26 cellular contexts compared by ENCODE assay signal in the genomic region with DNA sequence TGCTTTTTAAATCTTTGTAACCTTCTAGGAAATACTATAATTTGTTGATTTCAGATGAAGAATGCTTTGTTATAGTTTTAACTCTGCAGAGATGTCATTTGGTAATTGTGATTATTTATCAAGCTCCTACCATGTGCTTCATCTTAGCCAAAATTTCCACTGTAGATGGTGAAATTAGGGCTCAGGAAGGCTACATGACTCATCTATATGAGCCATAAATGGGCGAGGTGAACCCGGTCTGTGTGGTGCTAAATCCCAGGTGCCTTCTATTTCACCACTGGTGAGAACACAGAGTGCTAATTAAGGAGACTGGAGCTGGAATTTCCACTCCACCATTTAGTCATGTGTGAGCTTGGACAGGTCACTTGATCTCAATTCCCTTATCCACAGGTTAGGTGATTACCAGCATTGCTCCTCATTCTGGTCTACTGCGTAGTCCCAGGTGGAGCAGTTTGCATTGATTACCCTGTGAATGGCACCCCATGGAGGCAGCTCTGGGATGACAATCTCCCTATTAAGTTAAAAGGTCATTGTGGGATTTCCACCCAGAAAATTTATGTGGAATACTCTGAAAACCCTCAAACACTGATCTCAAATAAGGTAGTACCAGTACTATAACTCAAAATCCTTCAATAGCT. TPM values are rescaled to one million over a fixed set of nuclear protein-coding genes. Genes with fewer than 3 reads are reported as not detected.
"Had no signal": no experiment of that assay in that cellular context is flagged by ENCODE, and none has a peak within 500 bp of the region (broad histone marks: within the 10 kb centered on the region; RNA-seq: fewer than 3 reads in every experiment).

No MANE protein-coding gene starts in this region.

- ATAC-seq: activated T-cell treated with anti-CD3 and anti-CD28 coated beads, Interleukin-2, amount 50 U/mL, for 72 hours; naive thymus-derived CD4-positive, alpha-beta T cell; right cardiac atrium had no signal

- H3K4me3 Mint-ChIP-seq: activated T-cell treated with anti-CD3 and anti-CD28 coated beads, Interleukin-2, amount 50 U/mL, for 72 hours; dendritic cell treated with granulocyte-macrophage colony-stimulating factor and Interleukin-4, amounts not matched to agents 40 ng/mL and 50 ng/mL, for 4 days; immature natural killer cell; naive thymus-derived CD4-positive, alpha-beta T cell; type B pancreatic cell had no signal

- H3K36me3 Mint-ChIP-seq: immature natural killer cell, type B pancreatic cell had no signal

- H3K27me3 ChIP-seq: ascending aorta, stomach had no signal

- H3K9me3 Mint-ChIP-seq: activated T-cell treated with anti-CD3 and anti-CD28 coated beads, Interleukin-2, amount 50 U/mL, for 72 hours; dendritic cell treated with granulocyte-macrophage colony-stimulating factor and Interleukin-4, amounts not matched to agents 40 ng/mL and 50 ng/mL, for 4 days; type B pancreatic cell had no signal

- H3K27ac ChIP-seq: ascending aorta, prostate gland, skin epidermis, stomach had no signal

- H3K27ac Mint-ChIP-seq: activated T-cell treated with anti-CD3 and anti-CD28 coated beads, Interleukin-2, amount 50 U/mL, for 72 hours; dendritic cell treated with granulocyte-macrophage colony-stimulating factor and Interleukin-4, amounts not matched to agents 40 ng/mL and 50 ng/mL, for 4 days; naive thymus-derived CD4-positive, alpha-beta T cell; type B pancreatic cell had no signal

- H3K4me1 ChIP-seq: ascending aorta, prostate gland, stomach had no signal

- H3K4me3 ChIP-seq: ascending aorta, prostate gland, skin epidermis, stomach had no signal

- DNase-seq: activated CD4-positive, alpha-beta T cell treated with anti-CD3 and anti-CD28 coated beads, Interleukin-2, amount 50 U/mL, for 1 hour; activated CD8-positive, alpha-beta memory T cell treated with anti-CD3 and anti-CD28 coated beads, Interleukin-2, amount 50 U/mL, for 48 hours; activated effector memory CD4-positive, alpha-beta T cell treated with anti-CD3 and anti-CD28 coated beads, Interleukin-2, amount 50 U/mL, for 16 hours; activated naive CD4-positive, alpha-beta T cell treated with anti-CD3 and anti-CD28 coated beads, Interleukin-2, amount 50 U/mL, for 16 hours; activated T-cell treated with anti-CD3 and anti-CD28 coated beads, Interleukin-2, amount 50 U/mL, for 72 hours; effector CD8-positive, alpha-beta T cell; foreskin melanocyte; head of caudate nucleus; immature natural killer cell; mesenchymal stem cell; naive thymus-derived CD4-positive, alpha-beta T cell; right cardiac atrium; stimulated activated CD4-positive, alpha-beta T cell treated with anti-CD3 and anti-CD28 coated beads, Interleukin-15, amount 100 ng/mL, for 24 hours; stimulated activated CD4-positive, alpha-beta T cell treated with anti-CD3 and anti-CD28 coated beads, Interleukin-2, amount 100 ng/mL, for 48 hours; stomach; T1000 had no signal

- H3K9me3 ChIP-seq: ascending aorta, prostate gland, stomach had no signal

- H3K36me3 ChIP-seq: ascending aorta, prostate gland, stomach had no signal

RNA-seq across cellular contexts. Expression of a gene that starts 2.8 kb away (rescaled TPM):
- total RNA-seq: activated T-cell treated with anti-CD3 and anti-CD28 coated beads, Interleukin-2, amount 50 U/mL, for 72 hours; ascending aorta; cerebellum; endothelial cell of umbilical vein; mucosa of gallbladder; osteocyte; prostate gland; right cardiac atrium; temporal lobe had no signal
- polyA plus RNA-seq: endothelial cell of umbilical vein; naive thymus-derived CD4-positive, alpha-beta T cell; right cardiac atrium had no signal

RNA-seq across cellular contexts. Expression of a gene that starts 31.3 kb away (rescaled TPM):
- total RNA-seq: endothelial cell of umbilical vein, osteocyte had no signal
- polyA plus RNA-seq: endothelial cell of umbilical vein had no signal
